In genomic region chr4:152099555-152099954, GRCh38 we compare ENCODE assay signal across 15 cellular contexts.
DNase-seq lines count a peak whose midpoint lies in the region; ATAC-seq, FAIRE-seq and TF ChIP-seq lines count a peak whose summit lies in the region.
"Had no signal": no experiment of that assay in that cellular context is flagged by ENCODE, and none has a peak within 500 bp of the region (broad histone marks: within the 10 kb centered on the region; RNA-seq: fewer than 3 reads in every experiment).

No MANE protein-coding gene starts in this region.

- intact Hi-C loops in K562 (cut with micrococcal nuclease): no loop called here

- H3K4me3 ChIP-seq in Loucy (ENCODE audit: low read length, poor library complexity, severe bottlenecking) (peak overlapping the region; percentile 71), K562 (no peak overlapping the region)
- H3K4me3 ChIP-seq: esophagus muscularis mucosa had no signal

- POLR2A ChIA-PET in K562 (lab: Yijun Ruan, JAX): no interaction called here

- H3K4me1 Mint-ChIP-seq in activated T-cell treated with anti-CD3 and anti-CD28 coated beads, Interleukin-2, amount 50 U/mL, for 72 hours (ENCODE audit: low read depth): peaks cover 89% of the 10 kb centered on the region
- peaks cover 23% of the 10 kb centered on the region for H3K4me1 Mint-ChIP-seq in stimulated activated memory B cell treated with anti-CD40 and anti-IgM and Interleukin-4, amounts not matched to agents 10 μg/mL and 1 μg/mL and 100 μg/mL, for 72 hours

- 0% methylated on average over 2 of the region's 2 CpGs for WGBS in K562 (ENCODE audit: insufficient coverage, low coverage, missing lambda C conversion rate)

- H3K79me2 ChIP-seq in Loucy (ENCODE audit: insufficient read depth, low read length) (no peaks in the 10 kb centered on the region; the same call in 1 of the 2 replicates), K562 (ENCODE audit: control insufficient read depth, insufficient read depth, low read length) (no peaks in the 10 kb centered on the region)

- CTCF ChIA-PET in K562 (lab: Yijun Ruan, JAX; ENCODE audit: low intra/inter-chr PET ratio): no interaction called here

- peaks cover 2% of the 10 kb centered on the region in 2 donors for H3K36me3 Mint-ChIP-seq in activated T-cell treated with anti-CD3 and anti-CD28 coated beads, Interleukin-2, amount 50 U/mL, for 72 hours (ENCODE audit: insufficient read depth in 2 of 2)
- H3K36me3 Mint-ChIP-seq in stimulated activated memory B cell treated with anti-CD40 and anti-IgM and Interleukin-4, amounts not matched to agents 10 μg/mL and 1 μg/mL and 100 μg/mL, for 72 hours: no peaks in the 10 kb centered on the region

- H4K20me1 ChIP-seq in Loucy (ENCODE audit: insufficient read depth, low read length, poor library complexity, severe bottlenecking) (no peaks in the 10 kb centered on the region), K562 (replicated peaks; ENCODE audit: control insufficient read depth, insufficient read depth, low read length) (no peaks in the 10 kb centered on the region; the same call in 1 of the 2 replicates)

- no peak for TF ChIP-seq POLR2A in K562 (conservative IDR thresholded peaks at IDR 0.05)

- H3K27ac Mint-ChIP-seq in activated T-cell treated with anti-CD3 and anti-CD28 coated beads, Interleukin-2, amount 50 U/mL, for 72 hours: peak overlapping the region; percentile 98
- peak overlapping the region; percentile 80 for H3K27ac Mint-ChIP-seq in stimulated activated memory B cell treated with anti-CD40 and anti-IgM and Interleukin-4, amounts not matched to agents 10 μg/mL and 1 μg/mL and 100 μg/mL, for 72 hours

- peak overlapping the region; percentile 88 to 94 for H3K4me3 Mint-ChIP-seq in activated T-cell treated with anti-CD3 and anti-CD28 coated beads, Interleukin-2, amount 50 U/mL, for 72 hours
- H3K4me3 Mint-ChIP-seq in stimulated activated memory B cell treated with anti-CD40 and anti-IgM and Interleukin-4, amounts not matched to agents 10 μg/mL and 1 μg/mL and 100 μg/mL, for 72 hours: no peak overlapping the region

- H3K36me3 ChIP-seq in Loucy (ENCODE audit: insufficient read depth, low read length) (no peaks in the 10 kb centered on the region), K562 (ENCODE audit: control insufficient read depth, insufficient read depth, low read length) (no peaks in the 10 kb centered on the region)
- H3K36me3 ChIP-seq: esophagus muscularis mucosa had no signal

- peak overlapping the region; percentile 87 for H3K4me2 ChIP-seq in Loucy (ENCODE audit: low read depth, low read length, poor library complexity, severe bottlenecking)
- no peak overlapping the region for H3K4me2 ChIP-seq in K562 (ENCODE audit: insufficient read depth, low read length)

- no TSS peak for BruUV-seq in K562 (replicated peaks; lab: Mats Ljungman, UMichigan)

- no peaks in the 10 kb centered on the region for H3K9me2 ChIP-seq in Loucy (replicated peaks; ENCODE audit: low read depth, low read length)

- TF ChIP-seq RAD21 in K562 (CRISPR knock-in tag; conservative IDR thresholded peaks at IDR 0.05 in 1 of 2, IDR thresholded peaks at IDR 0.05 in 1 of 2): peak; percentile 41

- no peak for FAIRE-seq in K562 (lab: Jason Lieb, UNC)
- FAIRE-seq: TTC549 had no signal

- H3K27me3 ChIP-seq in Loucy (ENCODE audit: insufficient read depth, low read length, poor library complexity, severe bottlenecking) (no peaks in the 10 kb centered on the region), K562 (ENCODE audit: control insufficient read depth in 2 of 2, insufficient read depth in 2 of 2, low read length in 2 of 2) (peaks cover 2 to 59% of the 10 kb centered on the region in 2 experiments; a peak in 4 of 5 replicates)
- H3K27me3 ChIP-seq: esophagus muscularis mucosa had no signal

- no peak overlapping the region for H3K27ac ChIP-seq in K562 (ENCODE audit: extremely low read depth, low read depth, low read length)
- H3K27ac ChIP-seq: esophagus muscularis mucosa had no signal

- H3K4me1 ChIP-seq in Loucy (ENCODE audit: insufficient read depth, low read length, poor library complexity, severe bottlenecking): peaks cover 75% of the 10 kb centered on the region
- no peaks in the 10 kb centered on the region for H3K4me1 ChIP-seq in K562 (replicated peaks in 1 of 2; ENCODE audit: control insufficient read depth in 2 of 2, insufficient read depth in 2 of 2, low read length in 2 of 2)

- ATAC-seq in activated T-cell treated with anti-CD3 and anti-CD28 coated beads, Interleukin-2, amount 50 U/mL, for 72 hours (replicated peaks in 1 of 2): no peak
- ATAC-seq in K562 (peak; percentile 65; the same call in 2 of the 3 replicates), HG02610 (IDR thresholded peaks at IDR 0.05; ENCODE audit: unreplicated experiment) (no peak)
- no peak for ATAC-seq in stimulated activated memory B cell treated with anti-CD40 and anti-IgM and Interleukin-4, amounts not matched to agents 10 μg/mL and 1 μg/mL and 100 μg/mL, for 72 hours

- in situ Hi-C loops in K562 (cut with MboI): no loop called here

- DNase-seq in activated T-cell treated with anti-CD3 and anti-CD28 coated beads, Interleukin-2, amount 50 U/mL, for 72 hours: no peak
- DNase-seq in activated T-cell treated with anti-CD3 and anti-CD28 coated beads, Interleukin-2, amount 50 U/mL, for 1 hour: no peak
- DNase-seq in K562 (ENCODE audit: extremely low read depth in 1 of 4, low spot score in 3 of 4) (no peak), HPDE6-E6E7 (ENCODE audit: extremely low spot score) (no peak)
- DNase-seq in stimulated activated CD4-positive, alpha-beta T cell treated with anti-CD3 and anti-CD28 coated beads, Interleukin-15, amount 100 ng/mL, for 24 hours: no peak
- DNase-seq: activated T-cell treated with anti-CD3 and anti-CD28 coated beads for 4 hours; NCI-H1436; NCI-H524 treated with DMSO at 0.1 percent for 48 hours; Right ventricle myocardium superior; stimulated activated CD4-positive, alpha-beta T cell treated with anti-CD3 and anti-CD28 coated beads, Interleukin-12 subunit alpha, Interleukin-12 subunit beta, amount 100 ng/mL, for 4 hours had no signal

- peaks cover 12% of the 10 kb centered on the region for H3F3A ChIP-seq in Loucy (ENCODE audit: low read depth)

- H3K9me3 Mint-ChIP-seq in activated T-cell treated with anti-CD3 and anti-CD28 coated beads, Interleukin-2, amount 50 U/mL, for 72 hours: peaks cover 0 to 1% of the 10 kb centered on the region in 2 donors
- H3K9me3 Mint-ChIP-seq in stimulated activated memory B cell treated with anti-CD40 and anti-IgM and Interleukin-4, amounts not matched to agents 10 μg/mL and 1 μg/mL and 100 μg/mL, for 72 hours: no peaks in the 10 kb centered on the region

- no peaks in the 10 kb centered on the region for H3K9me1 ChIP-seq in K562 (ENCODE audit: control insufficient read depth, insufficient read depth, low read length)

- H3K9ac ChIP-seq in Loucy (ENCODE audit: low read depth, low read length, poor library complexity, severe bottlenecking): peak overlapping the region; percentile 71
- H3K9ac ChIP-seq in K562 (ENCODE audit: insufficient read depth in 1 of 2, low read depth in 2 of 2, low read length in 2 of 2): no peak overlapping the region

- H3K27me3 Mint-ChIP-seq in activated T-cell treated with anti-CD3 and anti-CD28 coated beads, Interleukin-2, amount 50 U/mL, for 72 hours (ENCODE audit: low read depth): no peaks in the 10 kb centered on the region
- H3K27me3 Mint-ChIP-seq in stimulated activated memory B cell treated with anti-CD40 and anti-IgM and Interleukin-4, amounts not matched to agents 10 μg/mL and 1 μg/mL and 100 μg/mL, for 72 hours: peaks cover under 1% of the 10 kb centered on the region

- H3K9me3 ChIP-seq in Loucy (ENCODE audit: insufficient read depth, low read depth, low read length): no peaks in the 10 kb centered on the region
- no peaks in the 10 kb centered on the region for H3K9me3 ChIP-seq in K562 (replicated peaks; ENCODE audit: control insufficient read depth, insufficient read depth, low read depth, low read length)
- H3K9me3 ChIP-seq: esophagus muscularis mucosa had no signal

- TF ChIP-seq EP300 in K562 (IDR thresholded peaks at IDR 0.05; ENCODE audit: low read length): no peak

- H2AFZ ChIP-seq in Loucy (ENCODE audit: low read length) (no peak overlapping the region), K562 (ENCODE audit: low read depth, low read length) (no peak overlapping the region)

- TF ChIP-seq CTCF in Loucy (conservative IDR thresholded peaks at IDR 0.05; ENCODE audit: low read length) (peak; percentile 60), K562 (IDR thresholded peaks at IDR 0.05 in 2 of 3, conservative IDR thresholded peaks at IDR 0.05 in 1 of 3; ENCODE audit: insufficient read depth in 2 of 3, low read depth in 1 of 3, low read length in 3 of 3) (peak in 2 of 3 experiments; percentile 43 to 47; a peak in 2 of 6 replicates)

TF ChIP-seq in K562, 482 proteins besides CTCF, POLR2A, EP300 and RAD21 (continues in another document):
- TF ChIP-seq PHF21A (IDR thresholded peaks at IDR 0.05; ENCODE audit: borderline replicate concordance, low read depth) (no peak), ATF1 (CRISPR knock-in tag; IDR thresholded peaks at IDR 0.05) (no peak), ATF1 (tag; IDR thresholded peaks at IDR 0.05) (no peak), ZFPM2 (CRISPR knock-in tag; IDR thresholded peaks at IDR 0.05) (no peak), ZBTB8A (IDR thresholded peaks at IDR 0.05; ENCODE audit: partially characterized antibody) (no peak), CHD2 (IDR thresholded peaks at IDR 0.05; ENCODE audit: low read depth, low read length) (no peak), RBM17 (IDR thresholded peaks at IDR 0.05; ENCODE audit: borderline replicate concordance, low read depth, low read length) (no peak), GABPA (tag; conservative IDR thresholded peaks at IDR 0.05; ENCODE audit: low read depth) (no peak)
- TF ChIP-seq, protein P1, sequence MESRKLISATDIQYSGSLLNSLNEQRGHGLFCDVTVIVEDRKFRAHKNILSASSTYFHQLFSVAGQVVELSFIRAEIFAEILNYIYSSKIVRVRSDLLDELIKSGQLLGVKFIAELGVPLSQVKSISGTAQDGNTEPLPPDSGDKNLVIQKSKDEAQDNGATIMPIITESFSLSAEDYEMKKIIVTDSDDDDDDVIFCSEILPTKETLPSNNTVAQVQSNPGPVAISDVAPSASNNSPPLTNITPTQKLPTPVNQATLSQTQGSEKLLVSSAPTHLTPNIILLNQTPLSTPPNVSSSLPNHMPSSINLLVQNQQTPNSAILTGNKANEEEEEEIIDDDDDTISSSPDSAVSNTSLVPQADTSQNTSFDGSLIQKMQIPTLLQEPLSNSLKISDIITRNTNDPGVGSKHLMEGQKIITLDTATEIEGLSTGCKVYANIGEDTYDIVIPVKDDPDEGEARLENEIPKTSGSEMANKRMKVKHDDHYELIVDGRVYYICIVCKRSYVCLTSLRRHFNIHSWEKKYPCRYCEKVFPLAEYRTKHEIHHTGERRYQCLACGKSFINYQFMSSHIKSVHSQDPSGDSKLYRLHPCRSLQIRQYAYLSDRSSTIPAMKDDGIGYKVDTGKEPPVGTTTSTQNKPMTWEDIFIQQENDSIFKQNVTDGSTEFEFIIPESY (CRISPR knock-in tag; IDR thresholded peaks at IDR 0.05): no peak
